Comparison of ENCODE assay signal across 8 cellular contexts in genomic region chr9:129495422-129496186, GRCh38.
DNase-seq lines count a peak whose midpoint lies in the region; ATAC-seq and TF ChIP-seq lines count a peak whose summit lies in the region.

No MANE protein-coding gene starts in this region.

- H3K36me3 Mint-ChIP-seq in activated naive CD4-positive, alpha-beta T cell treated with anti-CD3 and anti-CD28 coated beads for 36 hours (ENCODE audit: low read depth), result peaks cover 22% of the 10 kb centered on the region
- no peaks in the 10 kb centered on the region for H3K36me3 Mint-ChIP-seq in nephron progenitor cell (ENCODE audit: low read depth)

- H3K4me3 Mint-ChIP-seq in activated naive CD4-positive, alpha-beta T cell treated with anti-CD3 and anti-CD28 coated beads for 36 hours, result peak overlapping the region; percentile 76
- peak overlapping the region; percentile 67 for H3K4me3 Mint-ChIP-seq in nephron progenitor cell

- H3K4me1 ChIP-seq in foreskin keratinocyte, result no peaks in the 10 kb centered on the region

- no peaks in the 10 kb centered on the region for H3K27me3 ChIP-seq in foreskin keratinocyte

- TF ChIP-seq CTCF in foreskin keratinocyte (conservative IDR thresholded peaks at IDR 0.05) (no peak), nephron progenitor cell (IDR thresholded peaks at IDR 0.05) (no peak)

- H3K27ac Mint-ChIP-seq in activated naive CD4-positive, alpha-beta T cell treated with anti-CD3 and anti-CD28 coated beads for 36 hours, result peak overlapping the region; percentile 64
- H3K27ac Mint-ChIP-seq in nephron progenitor cell, result peak overlapping the region; percentile 96

- no peaks in the 10 kb centered on the region for H3K9me3 Mint-ChIP-seq in activated naive CD4-positive, alpha-beta T cell treated with anti-CD3 and anti-CD28 coated beads for 36 hours
- no peaks in the 10 kb centered on the region for H3K9me3 Mint-ChIP-seq in nephron progenitor cell

- CTCF ChIA-PET in activated naive CD4-positive, alpha-beta T cell treated with anti-CD3 and anti-CD28 coated beads for 36 hours (lab: Charles Lee), result interaction anchor here (1.0 to 2.1 kb wide), 3 partner anchors 13 to 355 kb away, joined by 3 to 5 read pairs (median 5); partner anchors contain the start of gene NTMT1

- no peaks in the 10 kb centered on the region for H3K27me3 Mint-ChIP-seq in activated naive CD4-positive, alpha-beta T cell treated with anti-CD3 and anti-CD28 coated beads for 36 hours (ENCODE audit: low read depth)
- peaks cover 8% of the 10 kb centered on the region for H3K27me3 Mint-ChIP-seq in nephron progenitor cell (ENCODE audit: low read depth, poor library complexity)

- intact Hi-C loops in activated naive CD4-positive, alpha-beta T cell treated with anti-CD3 and anti-CD28 coated beads for 36 hours (cut with micrococcal nuclease), result loop anchor here (1.0 to 5.0 kb wide), 3 partner anchors 7 to 112 kb away; no protein-coding TSS in a partner anchor

- DNase-seq in DMS79 (lab: John Stamatoyannopoulos, UW) (peak; percentile 28), LoVo (ENCODE audit: low spot score) (peak; percentile 88), SK-N-DZ (ENCODE audit: low spot score) (peak; percentile 92), foreskin keratinocyte (peak; percentile 56 to 80), nephron progenitor cell (peak; percentile 95)
- peak; percentile 84 for DNase-seq in activated naive CD4-positive, alpha-beta T cell treated with anti-CD3 and anti-CD28 coated beads for 36 hours
- peak; percentile 85 for DNase-seq in stimulated activated naive CD4-positive, alpha-beta T cell treated with Interleukin-2 at 50 U/mL for 16 hours (lab: John Stamatoyannopoulos, UW)

- H3K27ac ChIP-seq in foreskin keratinocyte, result peak overlapping the region; percentile 38

- peaks cover 35% of the 10 kb centered on the region for H3K4me1 Mint-ChIP-seq in activated naive CD4-positive, alpha-beta T cell treated with anti-CD3 and anti-CD28 coated beads for 36 hours (ENCODE audit: low read depth)
- peaks cover 86% of the 10 kb centered on the region for H3K4me1 Mint-ChIP-seq in nephron progenitor cell

- ATAC-seq in foreskin keratinocyte, result peak; percentile 68
- no peak for ATAC-seq in GM18520 (IDR thresholded peaks at IDR 0.05; ENCODE audit: unreplicated experiment)

Comparison
In these comparisons a context has a peak if more than half of its experiments do, and no peak if none do; other contexts are left out.
1. DNase-seq: peak in every context shown above with its lines; median percentile 95 in nephron progenitor cell; 92 in SK-N-DZ; 88 in LoVo; 85 in stimulated activated naive CD4-positive, alpha-beta T cell treated with Interleukin-2 at 50 U/mL for 16 hours; 84 in activated naive CD4-positive, alpha-beta T cell treated with anti-CD3 and anti-CD28 coated beads for 36 hours; 68 in foreskin keratinocyte; 28 in DMS79.